Comparison of ENCODE assay signal across 8 cellular contexts in genomic region chr16:84617631-84618427, GRCh38. TPM values are rescaled to one million over a fixed set of nuclear protein-coding genes. Genes with fewer than 3 reads are reported as not detected.
A peak's percentile ranks its signal among the peaks of the same experiment; 100 is the strongest.
DNase-seq lines count a peak whose midpoint lies in the region; ATAC-seq, FAIRE-seq and TF ChIP-seq lines count a peak whose summit lies in the region.

COTL1 (minus strand) TSS chr16:84618078; CDS start chr16:84617914, 164 bp downstream.

- in situ Hi-C loops in IMR-90 (cut with MboI; ENCODE audit: low sequenced_read_pairs), result no loop called here

- peak within 1 kb of the TSS; percentile 80 for H2BK20ac ChIP-seq in IMR-90 (ENCODE audit: low read depth, low read length)

- H2BK15ac ChIP-seq in IMR-90 (ENCODE audit: low read depth, low read length), result peak within 1 kb of the TSS; percentile 78; the same call in 1 of the 3 replicates

- peak within 1 kb of the TSS; percentile 86 for H3K56ac ChIP-seq in IMR-90 (ENCODE audit: extremely low read depth, insufficient read depth, low read length)

- peak; percentile 55 for DNase-seq in D721Med (ENCODE audit: insufficient read length, low spot score)
- peak; percentile 99 for DNase-seq in IMR-90
- peak; percentile 97 for DNase-seq in OCI-M1 (lab: John Stamatoyannopoulos, UW)
- DNase-seq in activated T-cell treated with anti-CD3 and anti-CD28 coated beads for 24 hours (ENCODE audit: low read depth), result peak; percentile 93
- DNase-seq in epithelial cell of prostate (ENCODE audit: low read depth, low spot score), result peak; percentile 90
- peak; percentile 98 for DNase-seq in mucosa of gallbladder (ENCODE audit: low spot score)
- DNase-seq in stimulated activated CD8-positive, alpha-beta memory T cell treated with anti-CD3 and anti-CD28 coated beads, Interleukin-4, amount 100 ng/mL, for 24 hours (ENCODE audit: low read depth), result peak; percentile 96

- CTCF ChIA-PET in IMR-90 (lab: Yijun Ruan, JAX), result interaction anchor here (1.0 to 1.5 kb wide), 2 partner anchors 107 to 114 kb away, joined by 3 to 4 read pairs; no protein-coding TSS in a partner anchor

- peak within 1 kb of the TSS; percentile 97 for H2BK120ac ChIP-seq in IMR-90 (ENCODE audit: low read depth, low read length)

- H4K8ac ChIP-seq in IMR-90 (ENCODE audit: low read depth in 2 of 2, low read length in 2 of 2), result peak within 1 kb of the TSS; percentile 50 to 94

- no peak for TF ChIP-seq RAD21 in IMR-90 (IDR thresholded peaks at IDR 0.05; ENCODE audit: low read length)

- H3K9me1 ChIP-seq in IMR-90 (ENCODE audit: insufficient read depth, low read length), result peaks cover 27% of the 10 kb centered on the region

- H2AK5ac ChIP-seq in IMR-90 (ENCODE audit: low read depth, low read length), result peak within 1 kb of the TSS; percentile 93

- H2AFZ ChIP-seq in IMR-90 (replicated peaks; ENCODE audit: low read length, poor library complexity), result peak within 1 kb of the TSS; percentile 78

- H4K91ac ChIP-seq in IMR-90 (ENCODE audit: insufficient read depth, low read depth, low read length), result peak within 1 kb of the TSS; percentile 90

- WGBS in IMR-90 (ENCODE audit: extremely low coverage in 2 of 2, insufficient read length in 1 of 2), 2 experiments, result 0% methylated on average over 60 of the region's 100 CpGs; no CpG with 5 or more reads in 1 of the 2 experiments

- no peak for FAIRE-seq in D721Med (lab: Jason Lieb, UNC)

- H3K9ac ChIP-seq in IMR-90 (ENCODE audit: low read depth, low read length), result peak within 1 kb of the TSS; percentile 89

- dilution Hi-C loops in IMR-90 (cut with HindIII; ENCODE audit: low sequenced_read_pairs, unreplicated experiment), result no loop called here

- H3K27me3 ChIP-seq in IMR-90 (ENCODE audit: control insufficient read depth, insufficient read depth, low read length), result no peaks in the 10 kb centered on the region

- H3K4me3 ChIP-seq in IMR-90 (ENCODE audit: insufficient read depth, low read depth, low read length), result peak within 1 kb of the TSS; percentile 90

- H3K9me3 ChIP-seq in IMR-90 (ENCODE audit: control insufficient read depth, insufficient read depth, low read length), result no peaks in the 10 kb centered on the region

- TF ChIP-seq POLR2A in IMR-90 (IDR thresholded peaks at IDR 0.05; ENCODE audit: low read depth, low read length), result peak; percentile 97

- H3K79me1 ChIP-seq in IMR-90 (ENCODE audit: low read depth in 1 of 2, low read length in 2 of 2), result peaks cover 5 to 50% of the 10 kb centered on the region in 2 experiments

- H3K18ac ChIP-seq in IMR-90 (ENCODE audit: low read depth, low read length), result peak within 1 kb of the TSS; percentile 28

- H4K20me1 ChIP-seq in IMR-90 (ENCODE audit: insufficient read depth, low read length), result peaks cover 50% of the 10 kb centered on the region

- TF ChIP-seq CTCF in D721Med (IDR thresholded peaks at IDR 0.05; ENCODE audit: insufficient read depth, missing control alignments) (no peak), IMR-90 (conservative IDR thresholded peaks at IDR 0.05; ENCODE audit: low read depth, low read length) (no peak)

- H2BK5ac ChIP-seq in IMR-90 (ENCODE audit: low read depth, low read length, poor library complexity, severe bottlenecking), result peak within 1 kb of the TSS; percentile 96

- peaks cover 27% of the 10 kb centered on the region for H3K4me1 ChIP-seq in IMR-90 (ENCODE audit: control insufficient read depth, insufficient read depth, low read length)

- H3K14ac ChIP-seq in IMR-90 (replicated peaks; ENCODE audit: low read depth, low read length), result peak within 1 kb of the TSS; percentile 96

- no TSS peak for BruUV-seq in IMR-90 (replicated peaks; lab: Mats Ljungman, UMichigan)

- H2AK9ac ChIP-seq in IMR-90 (replicated peaks; ENCODE audit: low read depth, low read length, poor library complexity), result peak within 1 kb of the TSS; percentile 97

- H4K5ac ChIP-seq in IMR-90 (ENCODE audit: low read depth, low read length), result peak within 1 kb of the TSS; percentile 39; the same call in 1 of the 2 replicates

- peaks cover 22% of the 10 kb centered on the region for H3K36me3 ChIP-seq in IMR-90 (ENCODE audit: control insufficient read depth, insufficient read depth, low read length)

- peak within 1 kb of the TSS; percentile 97 for H3K27ac ChIP-seq in IMR-90 (ENCODE audit: insufficient read depth, low read length)
- peak within 1 kb of the TSS; percentile 98 for H3K27ac ChIP-seq in epithelial cell of prostate

- ATAC-seq in GM21526 (IDR thresholded peaks at IDR 0.05; ENCODE audit: low FRiP score, unreplicated experiment) (peak; percentile 73), IMR-90 (ENCODE audit: low read depth) (peak; percentile 78)

- H3K4me2 ChIP-seq in IMR-90 (ENCODE audit: low read depth, low read length), result peak within 1 kb of the TSS; percentile 96

- H3K4ac ChIP-seq in IMR-90 (ENCODE audit: low read depth, low read length), result peak within 1 kb of the TSS; percentile 96

- POLR2A ChIA-PET in IMR-90 (lab: Charles Lee; ENCODE audit: unreplicated experiment), result interaction anchor here (1.1 kb wide), 1 partner anchor 19 kb away, joined by 3 read pairs; no protein-coding TSS in a partner anchor

- intact Hi-C loops in IMR-90 (cut with micrococcal nuclease), result loop anchor here (1.0 to 10.0 kb wide), 5 partner anchors 15 to 323 kb away; partner anchors contain the start of gene WFDC1

- H3K23ac ChIP-seq in IMR-90 (ENCODE audit: low read depth, low read length), result peak within 1 kb of the TSS; percentile 98

TF ChIP-seq in IMR-90, 13 proteins besides CTCF, POLR2A, EP300 and RAD21:
- TF ChIP-seq BHLHE40 (IDR thresholded peaks at IDR 0.05; ENCODE audit: low read depth, low read length) (peak; percentile 52; the same call in 1 of the 2 replicates), NFE2L2 (IDR thresholded peaks at IDR 0.05; ENCODE audit: low read depth, low read length) (no peak), CEBPB (IDR thresholded peaks at IDR 0.05; ENCODE audit: low read depth, low read length) (peak; percentile 100), RCOR1 (IDR thresholded peaks at IDR 0.05; ENCODE audit: insufficient replicate concordance, low read length) (no peak), USF2 (IDR thresholded peaks at IDR 0.05; ENCODE audit: low read depth, low read length) (no peak), MXI1 (IDR thresholded peaks at IDR 0.05; ENCODE audit: borderline replicate concordance, low read depth, low read length) (peak; percentile 62; the same call in 1 of the 2 replicates), RFX5 (IDR thresholded peaks at IDR 0.05; ENCODE audit: low read depth, low read length) (no peak), MAZ (IDR thresholded peaks at IDR 0.05; ENCODE audit: borderline replicate concordance, low read depth, low read length) (peak; percentile 100), FOS (IDR thresholded peaks at IDR 0.05; ENCODE audit: low read depth, low read length) (peak; percentile 51; the same call in 1 of the 2 replicates)

RNA-seq across cellular contexts. Expression of gene COTL1, which starts in this region (rescaled TPM):
- total RNA-seq in IMR-90 (2012; rRNA removed), result 144 and 166 TPM in 2 replicates
- 258 and 270 TPM in 2 replicates for polyA plus RNA-seq in IMR-90 (2012; rRNA removed)
- polyA plus RNA-seq in IMR-90 (2012; cell fraction: cytosol; rRNA removed), result 343 and 372 TPM in 2 replicates
- 158 and 196 TPM in 2 replicates for polyA plus RNA-seq in IMR-90 (2012; cell fraction: nucleus; rRNA removed; ENCODE audit: low replicate concordance)
- 129 TPM for total RNA-seq in mucosa of gallbladder

Comparison
In these comparisons a context has a peak if more than half of its experiments do, and no peak if none do; other contexts are left out.
1. Peak in every context shown above with its lines: DNase-seq, ATAC-seq, H3K4me3 ChIP-seq and H3K27ac ChIP-seq.